Comparison of ENCODE assay signal across 8 cellular contexts in genomic region chrX:136851526-136851925, GRCh38.
"Had no signal": no experiment of that assay in that cellular context is flagged by ENCODE, and none has a peak within 500 bp of the region (broad histone marks: within the 10 kb centered on the region; RNA-seq: fewer than 3 reads in every experiment).

No MANE protein-coding gene starts in this region.

- H3K4me1 ChIP-seq: HAP-1 had no signal

- H3K9ac ChIP-seq: GM23248, KMS-11 had no signal

- H3K4me3 ChIP-seq: GM23248, HAP-1 had no signal

- H3K9me3 ChIP-seq: HAP-1 had no signal

- DNase-seq: GM23248, GOT3, H7, IMR-90, KBM-7 had no signal

- ATAC-seq: HCT116 had no signal

- H3K27ac ChIP-seq: GM23248, KMS-11 had no signal

- H3K4me2 ChIP-seq: KMS-11 had no signal

- H2AFZ ChIP-seq: GM23248 had no signal
